ENCODE assay signal across 22 cellular contexts in the genomic region with DNA sequence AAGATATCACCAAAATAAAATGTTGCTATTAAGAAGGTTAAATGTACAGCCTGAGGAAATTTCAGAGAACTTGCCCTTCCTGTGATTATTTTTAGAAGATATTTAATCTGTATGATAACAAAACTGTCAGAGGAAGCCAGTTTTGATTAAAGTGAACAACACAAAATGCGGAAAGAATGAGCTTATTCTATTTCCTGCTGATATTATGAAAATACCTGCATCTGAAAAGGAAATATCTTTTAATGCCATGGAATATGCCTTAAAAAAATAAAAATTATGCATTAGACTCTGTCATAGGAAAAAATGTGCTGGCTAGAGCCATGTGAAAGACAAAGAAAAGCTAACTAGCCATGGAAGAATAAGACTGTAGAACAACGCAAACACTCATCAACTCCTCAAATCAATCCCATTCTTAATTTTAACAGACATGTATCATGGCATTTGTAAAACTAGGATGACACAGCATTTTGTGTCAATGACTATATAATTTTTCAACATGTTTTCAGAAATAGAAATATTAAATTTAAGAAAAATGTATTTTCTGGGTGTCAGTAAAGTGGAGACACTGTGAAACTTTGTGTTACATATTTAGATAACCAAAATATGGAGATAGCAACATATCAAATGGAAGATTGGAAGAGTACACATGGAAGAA.
"Had no signal": no experiment of that assay in that cellular context is flagged by ENCODE, and none has a peak within 500 bp of the region (broad histone marks: within the 10 kb centered on the region; RNA-seq: fewer than 3 reads in every experiment).

No MANE protein-coding gene starts in this region.

- H3K36me3 ChIP-seq: cardiac muscle cell, ovary, right lobe of liver, stomach, thyroid gland had no signal

- H3K27me3 ChIP-seq: cardiac muscle cell, ovary, right lobe of liver, stomach, thyroid gland had no signal

- FAIRE-seq: keratinocyte, small intestine had no signal

- H3K4me3 ChIP-seq: cardiac muscle cell, ovary, right lobe of liver, stomach, thyroid gland had no signal

- H3K9me3 ChIP-seq: ovary, right lobe of liver, thyroid gland had no signal

- ATAC-seq: left lobe of liver; natural killer cell; stimulated activated effector memory CD8-positive, alpha-beta T cell treated with anti-CD3 and anti-CD28 coated beads, Interleukin-12 subunit alpha, Interleukin-12 subunit beta, amount 100 ng/mL, for 72 hours had no signal

- DNase-seq: cortex of kidney; effector memory CD4-positive, alpha-beta T cell; head of caudate nucleus; mammary epithelial cell; mesendoderm; natural killer cell; occipital lobe; ovary; posterior cingulate gyrus; right lobe of liver; small intestine; stimulated activated CD4-positive, alpha-beta T cell treated with anti-CD3 and anti-CD28 coated beads, Interleukin-12 subunit alpha, Interleukin-12 subunit beta, amount 100 ng/mL, for 4 hours; stimulated activated CD4-positive, alpha-beta T cell treated with anti-CD3 and anti-CD28 coated beads, Interleukin-2, amount 100 ng/mL, for 24 hours; stimulated activated CD4-positive, alpha-beta T cell treated with anti-CD3 and anti-CD28 coated beads, Interleukin-4, amount 100 ng/mL, for 24 hours; stimulated activated naive CD4-positive, alpha-beta T cell treated with Interleukin-2 at 50 U/mL for 16 hours; stomach; thyroid gland; trophoblast cell had no signal

- H3K27ac ChIP-seq: cardiac muscle cell, ovary, right lobe of liver, stomach, thyroid gland had no signal

- H3K4me1 ChIP-seq: right lobe of liver, stomach, thyroid gland had no signal
